8 cellular contexts compared by ENCODE assay signal in the genomic region with DNA sequence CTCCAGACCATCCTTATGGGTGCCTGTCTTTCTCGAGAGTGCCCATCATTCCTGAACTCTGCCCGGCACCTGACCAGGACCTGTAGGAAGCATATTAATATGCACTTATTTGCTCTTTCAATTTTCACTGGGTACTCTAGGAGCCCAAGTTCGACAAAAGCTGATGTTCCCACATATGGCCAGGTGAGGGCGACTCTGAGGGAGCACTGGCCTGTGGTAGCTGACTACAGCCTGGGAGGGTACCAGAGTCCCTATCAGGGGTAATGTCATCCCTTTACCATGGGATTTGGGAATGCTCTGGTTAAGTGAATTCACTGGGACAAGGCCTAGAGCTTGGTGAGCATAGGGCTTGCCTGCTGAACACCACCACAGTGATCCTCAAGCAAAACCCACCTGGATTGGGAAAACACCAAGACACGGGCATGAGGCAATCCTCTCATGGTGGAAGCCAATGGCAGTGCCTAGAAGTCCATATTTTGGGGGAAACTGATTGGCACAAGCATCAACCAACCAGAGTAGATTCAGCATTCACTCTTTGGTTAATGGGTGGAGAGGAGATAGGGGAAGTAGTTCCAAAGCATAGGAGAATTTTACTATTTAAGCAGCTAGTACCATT.
DNase-seq lines count a peak whose midpoint lies in the region; ATAC-seq, FAIRE-seq and TF ChIP-seq lines count a peak whose summit lies in the region.

No MANE protein-coding gene starts in this region.

- no peaks in the 10 kb centered on the region for H3K9me3 Mint-ChIP-seq in mesothelial cell of epicardium

- no peak overlapping the region for H3K4me3 Mint-ChIP-seq in mesothelial cell of epicardium

- FAIRE-seq in H54 (lab: Jason Lieb, UNC), result no peak

- peak; percentile 53 for ATAC-seq in foreskin keratinocyte

- peaks cover 3% of the 10 kb centered on the region for H3K4me1 Mint-ChIP-seq in mesothelial cell of epicardium

- DNase-seq in ACHN (peak; percentile 41), H54 (ENCODE audit: insufficient read length, low spot score) (peak; percentile 59), WERI-Rb-1 (peak; percentile 56), foreskin keratinocyte (no peak), mesothelial cell of epicardium (ENCODE audit: low spot score in 2 of 2, unreplicated experiment in 2 of 2) (no peak), NCI-H2196 (lab: John Stamatoyannopoulos, UW; ENCODE audit: unreplicated experiment) (no peak), cerebellar nuclear complex (lab: John Stamatoyannopoulos, UW) (no peak)
- no peak for DNase-seq in effector CD4-positive, alpha-beta T cell

- in situ Hi-C loops in ACHN (cut with HindIII; ENCODE audit: low pct_ligation_motif_present, low pct_unique_long_range_greater_than_20kb, low sequenced_read_pairs), result no loop called here

- peaks cover 71% of the 10 kb centered on the region for H3K27me3 Mint-ChIP-seq in mesothelial cell of epicardium (ENCODE audit: low read depth)

- H3K36me3 Mint-ChIP-seq in mesothelial cell of epicardium, result no peaks in the 10 kb centered on the region

- no peak for TF ChIP-seq POLR2A in H54 (IDR thresholded peaks at IDR 0.05; ENCODE audit: low read depth, low read length)

- no peak overlapping the region for H3K27ac Mint-ChIP-seq in mesothelial cell of epicardium

- H3K4me1 ChIP-seq in foreskin keratinocyte, result no peaks in the 10 kb centered on the region

- no peaks in the 10 kb centered on the region for H3K9me3 ChIP-seq in WERI-Rb-1 (ENCODE audit: severe bottlenecking)

- TF ChIP-seq CTCF in WERI-Rb-1 (IDR thresholded peaks at IDR 0.05; ENCODE audit: low read depth, low read length), result peak; percentile 66
- TF ChIP-seq CTCF in foreskin keratinocyte (conservative IDR thresholded peaks at IDR 0.05), result peak; percentile 58
- no peak for TF ChIP-seq CTCF in mesothelial cell of epicardium (IDR thresholded peaks at IDR 0.05; ENCODE audit: unreplicated experiment)

- H3K27me3 ChIP-seq in WERI-Rb-1 (ENCODE audit: insufficient read depth, low read depth, severe bottlenecking) (no peaks in the 10 kb centered on the region), foreskin keratinocyte (peaks cover 7% of the 10 kb centered on the region)

- H3K4me3 ChIP-seq in WERI-Rb-1 (ENCODE audit: low read depth, low read length), result no peak overlapping the region

- H3K36me3 ChIP-seq in WERI-Rb-1, result no peaks in the 10 kb centered on the region

- H3K27ac ChIP-seq in WERI-Rb-1 (no peak overlapping the region), foreskin keratinocyte (no peak overlapping the region)

Comparison
In these comparisons a context has a peak if more than half of its experiments do, and no peak if none do; other contexts are left out.
1. DNase-seq: peak in ACHN (single experiment), H54 (single experiment) and WERI-Rb-1 (single experiment); none in foreskin keratinocyte (0 of 2), mesothelial cell of epicardium (0 of 2), effector CD4-positive, alpha-beta T cell (single experiment), NCI-H2196 (single experiment) and cerebellar nuclear complex (0 of 2).